Comparison of ENCODE assay signal across 30 cellular contexts in the genomic region with DNA sequence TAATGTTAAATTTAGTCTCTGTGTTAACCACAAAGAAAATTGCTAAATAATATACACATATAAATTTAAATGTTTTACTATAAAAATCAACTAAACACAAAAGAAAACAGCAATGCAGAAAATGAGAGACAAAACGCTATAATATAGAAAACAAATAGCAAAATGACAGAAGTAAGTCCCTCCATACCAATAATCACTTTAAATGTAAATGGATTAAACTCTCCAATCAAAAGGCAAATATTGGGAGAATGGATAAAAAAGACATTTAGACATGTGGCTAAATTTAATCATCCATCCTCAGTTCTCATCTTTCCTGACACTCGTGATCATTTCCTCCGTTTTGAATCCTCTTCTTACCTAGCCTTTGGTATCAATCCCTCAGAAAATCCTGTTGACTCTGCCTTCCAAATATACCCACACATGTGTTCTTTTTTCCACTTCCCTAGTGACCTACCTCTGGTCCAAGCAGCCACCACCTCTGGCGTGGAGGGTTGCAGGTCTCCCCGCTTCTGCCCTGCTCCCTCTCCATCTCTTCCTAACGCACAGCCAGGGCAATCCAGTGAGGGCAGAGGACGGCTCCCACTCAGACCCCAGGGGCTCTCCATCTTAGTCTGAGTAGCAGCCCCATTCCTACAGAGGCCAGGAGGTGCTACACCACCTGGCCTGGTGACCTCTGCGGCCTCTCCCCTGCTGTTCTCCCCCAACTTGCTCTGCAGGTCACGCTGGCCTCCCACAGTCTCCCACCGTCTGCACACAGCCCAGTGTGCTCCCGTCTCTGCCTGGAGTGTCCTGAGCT.
"Had no signal": no experiment of that assay in that cellular context is flagged by ENCODE, and none has a peak within 500 bp of the region (broad histone marks: within the 10 kb centered on the region; RNA-seq: fewer than 3 reads in every experiment).

No MANE protein-coding gene starts in this region.

- H3K27me3 ChIP-seq: body of pancreas, brain microvascular endothelial cell, breast epithelium had no signal

- H3K36me3 ChIP-seq: brain microvascular endothelial cell, breast epithelium had no signal

- H3K27ac ChIP-seq: body of pancreas, brain microvascular endothelial cell, breast epithelium, VCaP had no signal

- DNase-seq: activated B cell treated with CpG ODN at 0.5 μM for 24 hours; activated CD4-positive, alpha-beta memory T cell treated with anti-CD3 and anti-CD28 coated beads for 36 hours; activated CD4-positive, alpha-beta T cell treated with anti-CD3 and anti-CD28 coated beads for 4 hours; activated CD4-positive, alpha-beta T cell treated with anti-CD3 and anti-CD28 coated beads, Interleukin-2, amount 10 ng/mL, durations not matched to agents 24 days and 14 days; activated CD4-positive, alpha-beta T cell treated with anti-CD3 and anti-CD28 coated beads, Interleukin-2, amount 50 U/mL, for 1 hour; activated CD4-positive, alpha-beta T cell treated with anti-CD3 and anti-CD28 coated beads, Interleukin-2, amount 50 U/mL, for 4 hours; activated CD4-positive, CD25-positive, alpha-beta regulatory T cell treated with anti-CD3 and anti-CD28 coated beads, Interleukin-2, amount 50 U/mL, for 72 hours; activated CD8-positive, alpha-beta memory T cell treated with anti-CD3 and anti-CD28 coated beads, Interleukin-2, amount 50 U/mL, for 4 hours; activated CD8-positive, alpha-beta T cell treated with anti-CD3 and anti-CD28 coated beads for 36 hours; activated effector memory CD4-positive, alpha-beta T cell treated with anti-CD3 and anti-CD28 coated beads, Interleukin-2, amount 50 U/mL, for 16 hours; activated naive CD4-positive, alpha-beta T cell treated with anti-CD3 and anti-CD28 coated beads, Interleukin-2, amount 10 ng/mL, durations not matched to agents 7 days and 5 days; activated naive CD4-positive, alpha-beta T cell treated with Interleukin-2 at 50 U/mL for 16 hours; activated naive CD8-positive, alpha-beta T cell treated with anti-CD3 and anti-CD28 coated beads, Interleukin-2, amount 10 ng/mL, durations not matched to agents 7 days and 5 days; activated naive CD8-positive, alpha-beta T cell treated with anti-CD3 and anti-CD28 coated beads, Interleukin-2, amount 50 U/mL, for 24 hours; activated T-cell treated with anti-CD3 and anti-CD28 coated beads for 4 hours; activated T-cell treated with anti-CD3 and anti-CD28 coated beads, Interleukin-2, amount 50 U/mL, for 1 hour; activated T-cell treated with anti-CD3 and anti-CD28 coated beads, Interleukin-2, amount 50 U/mL, for 4 hours; activated T-cell treated with anti-CD3 and anti-CD28 coated beads, Interleukin-2, amount 50 U/mL, for 72 hours; aorta; body of pancreas; brain microvascular endothelial cell; central memory CD4-positive, alpha-beta T cell; T-helper 1 cell; T-helper 2 cell; T-helper 9 cell had no signal

- H3K4me1 ChIP-seq: body of pancreas, breast epithelium had no signal

- ATAC-seq: activated CD8-positive, alpha-beta T cell treated with anti-CD3 and anti-CD28 coated beads for 36 hours; activated naive CD8-positive, alpha-beta T cell treated with anti-CD3 and anti-CD28 coated beads, Interleukin-2, amount 50 U/mL, for 24 hours; activated T-cell treated with anti-CD3 and anti-CD28 coated beads, Interleukin-2, amount 50 U/mL, for 4 hours; activated T-cell treated with anti-CD3 and anti-CD28 coated beads, Interleukin-2, amount 50 U/mL, for 72 hours; activated T-helper 17 cell treated with anti-CD3 and anti-CD28 coated beads, Interleukin-2, amount 50 U/mL, for 72 hours; body of pancreas had no signal

- FAIRE-seq: astrocyte, TTC549 had no signal

- H3K4me3 ChIP-seq: body of pancreas, breast epithelium had no signal
